19 cellular contexts compared by ENCODE assay signal in genomic region chr3:178551916-178552321, GRCh38. TPM values are rescaled to one million over a fixed set of nuclear protein-coding genes. Genes with fewer than 3 reads are reported as not detected.
A peak's percentile ranks its signal among the peaks of the same experiment; 100 is the strongest.
DNase-seq lines count a peak whose midpoint lies in the region; ATAC-seq, FAIRE-seq and TF ChIP-seq lines count a peak whose summit lies in the region.
"Had no signal": no experiment of that assay in that cellular context is flagged by ENCODE, and none has a peak within 500 bp of the region (broad histone marks: within the 10 kb centered on the region; RNA-seq: fewer than 3 reads in every experiment).

No MANE protein-coding gene starts in this region.

- POLR2A ChIA-PET in HepG2 (lab: Yijun Ruan, JAX) = no interaction called here

- H3K36me3 ChIP-seq in HepG2 (replicated peaks in 1 of 2; ENCODE audit: control insufficient read depth in 1 of 2, insufficient read depth in 2 of 2, low read length in 2 of 2) (no peaks in the 10 kb centered on the region), right lobe of liver (no peaks in the 10 kb centered on the region), left ventricle myocardium inferior (no peaks in the 10 kb centered on the region), osteoblast (ENCODE audit: insufficient read depth, low read length) (no peaks in the 10 kb centered on the region)
- H3K36me3 ChIP-seq: esophagus muscularis mucosa, spleen, tibial artery had no signal

- H3K4me1 ChIP-seq in HepG2 (ENCODE audit: insufficient read depth, low read length) (no peaks in the 10 kb centered on the region), right lobe of liver (no peaks in the 10 kb centered on the region), left ventricle myocardium inferior (peaks cover 14% of the 10 kb centered on the region), osteoblast (ENCODE audit: insufficient read depth, low read length) (no peaks in the 10 kb centered on the region)
- H3K4me1 ChIP-seq: A549, esophagus muscularis mucosa, spleen, tibial artery had no signal

- H3K27ac ChIP-seq in HepG2 (ENCODE audit: extremely low read length, insufficient read depth, low read length) (no peak overlapping the region), right lobe of liver (no peak overlapping the region), left ventricle myocardium inferior (replicated peaks) (peak overlapping the region; percentile 59), osteoblast (ENCODE audit: low read depth, low read length) (no peak overlapping the region)
- H3K27ac ChIP-seq: A549, esophagus muscularis mucosa, spleen, tibial artery had no signal

- TF ChIP-seq CTCF in HepG2 (CRISPR knock-in tag; IDR thresholded peaks at IDR 0.05) (no peak), right lobe of liver (IDR thresholded peaks at IDR 0.05) (no peak), left ventricle myocardium inferior (IDR thresholded peaks at IDR 0.05; ENCODE audit: borderline replicate concordance) (no peak), osteoblast (IDR thresholded peaks at IDR 0.05; ENCODE audit: extremely low read depth, low read depth, low read length) (no peak)

- H2AFZ ChIP-seq in HepG2 (ENCODE audit: low read length) = no peak overlapping the region
- no peak overlapping the region for H2AFZ ChIP-seq in osteoblast (ENCODE audit: low read length)

- CTCF ChIA-PET in HepG2 (lab: Yijun Ruan, JAX; ENCODE audit: low intra/inter-chr PET ratio, low total read pairs) = no interaction called here

- H3K79me2 ChIP-seq in HepG2 (ENCODE audit: insufficient read depth, low read length) (no peaks in the 10 kb centered on the region), osteoblast (ENCODE audit: insufficient read depth, low read length) (no peaks in the 10 kb centered on the region)

- in situ Hi-C loops in HepG2 (cut with HindIII; ENCODE audit: extremely low pct_ligation_motif_present, low pct_unique_long_range_greater_than_20kb) = no loop called here

- TF ChIP-seq POLR2A in HepG2 (IDR thresholded peaks at IDR 0.05; ENCODE audit: insufficient read depth in 1 of 2, low read depth in 2 of 2, low read length in 2 of 2) = no peak
- TF ChIP-seq POLR2A in right lobe of liver (IDR thresholded peaks at IDR 0.05) = no peak

- ATAC-seq in HepG2 (no peak), right lobe of liver (no peak), HG02610 (IDR thresholded peaks at IDR 0.05; ENCODE audit: unreplicated experiment) (no peak)
- ATAC-seq: A549; activated CD4-positive, CD25-positive, alpha-beta regulatory T cell treated with anti-CD3 and anti-CD28 coated beads, Interleukin-2, amount 50 U/mL, for 24 hours; natural killer cell treated with Interleukin-12 subunit alpha and Interleukin-12 subunit beta and Interleukin-15 and Interleukin-18, amount 100 ng/mL, for 72 hours had no signal

- H3K9me3 ChIP-seq in HepG2 (ENCODE audit: low read length) (no peaks in the 10 kb centered on the region), right lobe of liver (no peaks in the 10 kb centered on the region), left ventricle myocardium inferior (replicated peaks) (no peaks in the 10 kb centered on the region), osteoblast (ENCODE audit: low read depth, low read length) (no peaks in the 10 kb centered on the region)
- H3K9me3 ChIP-seq: A549, esophagus muscularis mucosa, spleen, tibial artery had no signal

- H3K9ac ChIP-seq in HepG2 (ENCODE audit: insufficient read depth, low read depth, low read length) = no peak overlapping the region

- no TSS peak for BruUV-seq in HepG2 (replicated peaks; lab: Mats Ljungman, UMichigan)

- FAIRE-seq in HepG2 (lab: Jason Lieb, UNC) = no peak
- FAIRE-seq: A549 had no signal

- TF ChIP-seq RAD21 in HepG2 (CRISPR knock-in tag; IDR thresholded peaks at IDR 0.05) = no peak

- 3% methylated on average over 4 of the region's 7 CpGs for WGBS in HepG2 (ENCODE audit: low lambda C conversion rate)
- 13% methylated on average over 5 of the region's 7 CpGs for WGBS in right lobe of liver (ENCODE audit: insufficient coverage, low coverage, low lambda C conversion rate, missing lambda C conversion rate)

- no peak overlapping the region for H3K4me2 ChIP-seq in HepG2 (ENCODE audit: low read depth, low read length)
- no peak overlapping the region for H3K4me2 ChIP-seq in osteoblast (ENCODE audit: insufficient read depth, low read length)
- H3K4me2 ChIP-seq: A549 had no signal

- DNase-seq in HepG2 (ENCODE audit: low spot score) = no peak
- DNase-seq in right lobe of liver = no peak
- DNase-seq in UCSD-AML1 (lab: John Stamatoyannopoulos, UW; ENCODE audit: unreplicated experiment) = peak; percentile 13
- no peak for DNase-seq in left ventricle myocardium inferior
- DNase-seq in NCI-H2107 treated with DMSO at 0.1 percent for 48 hours (lab: John Stamatoyannopoulos, UW; ENCODE audit: unreplicated experiment) = no peak
- DNase-seq in osteoblast (ENCODE audit: insufficient read length, low spot score, missing footprints) = no peak
- no peak for DNase-seq in EL
- DNase-seq: activated effector memory CD4-positive, alpha-beta T cell treated with Interleukin-2 at 50 U/mL for 16 hours; DMS79 treated with DMSO at 0.1 percent for 48 hours; Karpas-422; NCI-H345; spleen; tibial artery had no signal

- no peaks in the 10 kb centered on the region for H3K27me3 ChIP-seq in HepG2 (ENCODE audit: control insufficient read depth in 1 of 2, insufficient read depth in 2 of 2, low read length in 2 of 2)
- H3K27me3 ChIP-seq in right lobe of liver = no peaks in the 10 kb centered on the region
- no peaks in the 10 kb centered on the region for H3K27me3 ChIP-seq in left ventricle myocardium inferior (ENCODE audit: low read depth)
- no peaks in the 10 kb centered on the region for H3K27me3 ChIP-seq in osteoblast (ENCODE audit: insufficient read depth, low read length)
- H3K27me3 ChIP-seq: esophagus muscularis mucosa, spleen, tibial artery had no signal

- no peak overlapping the region for H3K4me3 ChIP-seq in HepG2 (replicated peaks in 1 of 3; ENCODE audit: insufficient read depth in 1 of 3, low read depth in 2 of 3, low read length in 3 of 3)
- no peak overlapping the region for H3K4me3 ChIP-seq in right lobe of liver
- peak overlapping the region; percentile 35 for H3K4me3 ChIP-seq in left ventricle myocardium inferior
- H3K4me3 ChIP-seq in osteoblast (ENCODE audit: insufficient read depth, low read length) = no peak overlapping the region
- H3K4me3 ChIP-seq: A549, spleen, tibial artery had no signal

- TF ChIP-seq EP300 in HepG2 (IDR thresholded peaks at IDR 0.05; ENCODE audit: low read depth in 2 of 2, low read length in 2 of 2) (no peak), HepG2 (CRISPR knock-in tag; IDR thresholded peaks at IDR 0.05; ENCODE audit: borderline replicate concordance) (no peak)

- intact Hi-C loops in HepG2 (cut with micrococcal nuclease; ENCODE audit: unreplicated experiment) = no loop called here
- intact Hi-C loops in right lobe of liver (cut with DNase I) = no loop called here
- intact Hi-C loops in left ventricle myocardium inferior (cut with micrococcal nuclease) = no loop called here

- H4K20me1 ChIP-seq in HepG2 (ENCODE audit: insufficient read depth, low read length) = no peaks in the 10 kb centered on the region
- H4K20me1 ChIP-seq in osteoblast (ENCODE audit: insufficient read depth, low read length) = no peaks in the 10 kb centered on the region

TF ChIP-seq in HepG2, 621 proteins besides CTCF, POLR2A, EP300 and RAD21:
- TF ChIP-seq ZNF878 (CRISPR knock-in tag; IDR thresholded peaks at IDR 0.05) (no peak), ZNF230 (CRISPR knock-in tag; IDR thresholded peaks at IDR 0.05) (no peak), CEBPB (IDR thresholded peaks at IDR 0.05; ENCODE audit: borderline replicate concordance, low read depth, low read length) (peak; percentile 55), PRPF4 (IDR thresholded peaks at IDR 0.05; ENCODE audit: low read depth, low read length, poor library complexity, severe bottlenecking) (no peak), MAF1 (CRISPR knock-in tag; IDR thresholded peaks at IDR 0.05; ENCODE audit: borderline replicate concordance) (no peak), AKAP8 (CRISPR knock-in tag; IDR thresholded peaks at IDR 0.05) (no peak)

RNA-seq across cellular contexts. Expression of gene KCNMB2, which starts 15.7 kb away (rescaled TPM):
- not detected in 2 replicates for total RNA-seq in HepG2 (2016; rRNA removed; fragmentation: Illumina TruSeq; extraction: Trizol)
- not detected in 2 replicates for total RNA-seq in HepG2 (2016; cell fraction: cytosol; rRNA removed; fragmentation: Illumina TruSeq; extraction: Trizol; ENCODE audit: low read depth)
- total RNA-seq in HepG2 (2016; cell fraction: insoluble cytoplasmic fraction; rRNA removed; fragmentation: Illumina TruSeq; extraction: Trizol) = not detected in 2 replicates
- total RNA-seq in HepG2 (2016; cell fraction: membrane; rRNA removed; fragmentation: Illumina TruSeq; extraction: Trizol) = not detected in 2 replicates
- not detected in 2 replicates for total RNA-seq in HepG2 (2016; cell fraction: nucleus; rRNA removed; fragmentation: Illumina TruSeq; extraction: Trizol)
- not detected in 2 replicates for polyA plus RNA-seq in HepG2 (2011; rRNA removed)
- not detected in 2 replicates for polyA plus RNA-seq in HepG2 (2011; cell fraction: cytosol; rRNA removed)
- not detected in 2 replicates for polyA plus RNA-seq in HepG2 (2011; cell fraction: nucleus; rRNA removed)
- not detected in 2 replicates for polyA plus RNA-seq in HepG2 (2012)
- not detected in 2 replicates for polyA plus RNA-seq in HepG2 (2016; cell fraction: cytosol; fragmentation: Illumina TruSeq; extraction: Trizol; ENCODE audit: low read depth)
- polyA plus RNA-seq in HepG2 (2016; cell fraction: insoluble cytoplasmic fraction; fragmentation: Illumina TruSeq; extraction: Trizol; ENCODE audit: low read depth) = not detected in 2 replicates
- not detected in 2 replicates for polyA plus RNA-seq in HepG2 (2016; cell fraction: membrane; fragmentation: Illumina TruSeq; extraction: Trizol; ENCODE audit: low read depth)
- not detected in 2 replicates for polyA plus RNA-seq in HepG2 (2016; cell fraction: nucleus; fragmentation: Illumina TruSeq; extraction: Trizol; ENCODE audit: insufficient read depth, low read depth)
- polyA minus RNA-seq in HepG2 (2011; rRNA and poly(A)+ RNA removed; ENCODE audit: low replicate concordance) = not detected in 2 replicates
- not detected in 2 replicates for polyA minus RNA-seq in HepG2 (2011; cell fraction: cytosol; rRNA and poly(A)+ RNA removed)
- polyA minus RNA-seq in HepG2 (2011; cell fraction: nucleus; rRNA and poly(A)+ RNA removed) = not detected in 2 replicates
- not detected for total RNA-seq in right lobe of liver
- 2.1 TPM for total RNA-seq in left ventricle myocardium inferior
- 0.29 and 1.1 TPM in 2 replicates for total RNA-seq in osteoblast
- total RNA-seq: natural killer cell treated with Interleukin-12 subunit alpha and Interleukin-12 subunit beta and Interleukin-15 and Interleukin-18, amount 100 ng/mL, for 72 hours; SK-MEL-5 had no signal
- polyA plus RNA-seq: A549 had no signal
